8 cellular contexts compared by ENCODE assay signal in genomic region chr15:73633111-73633990, GRCh38. TPM values are rescaled to one million over a fixed set of nuclear protein-coding genes. Genes with fewer than 3 reads are reported as not detected.
DNase-seq lines count a peak whose midpoint lies in the region; ATAC-seq, FAIRE-seq and TF ChIP-seq lines count a peak whose summit lies in the region.

NPTN (minus strand) TSS chr15:73633389; CDS start chr15:73633215, 174 bp downstream.

- peak; percentile 22 for TF ChIP-seq CTCF in progenitor cell of endocrine pancreas (IDR thresholded peaks at IDR 0.05; ENCODE audit: unreplicated experiment)

- H3K4me3 Mint-ChIP-seq in progenitor cell of endocrine pancreas (ENCODE audit: low read depth) = peak within 1 kb of the TSS; percentile 82

- FAIRE-seq in GM12892 (lab: Jason Lieb, UNC) = peak; percentile 94

- no peaks in the 10 kb centered on the region for H3K36me3 Mint-ChIP-seq in progenitor cell of endocrine pancreas (ENCODE audit: insufficient read depth)

- peaks cover 32% of the 10 kb centered on the region for H3K4me1 Mint-ChIP-seq in progenitor cell of endocrine pancreas (ENCODE audit: low read depth)

- H3K27me3 Mint-ChIP-seq in progenitor cell of endocrine pancreas = peaks cover 13% of the 10 kb centered on the region

- intact Hi-C loops in left cardiac atrium (cut with DNase I) = no loop called here

- DNase-seq in GM12892 (ENCODE audit: insufficient read length) (peak; percentile 77), NCI-H146 (lab: John Stamatoyannopoulos, UW) (peak; percentile 94), T-helper 1 cell (peak; percentile 96 to 98 (median 97)), amniotic epithelial cell (ENCODE audit: low read depth) (peak; percentile 96), left cardiac atrium (peak; percentile 99), progenitor cell of endocrine pancreas (ENCODE audit: low spot score, unreplicated experiment) (peak; percentile 99), ureter (ENCODE audit: low spot score) (peak; percentile 99)

- H3K9me3 Mint-ChIP-seq in progenitor cell of endocrine pancreas (ENCODE audit: low read depth) = no peaks in the 10 kb centered on the region

- peak within 1 kb of the TSS; percentile 97 for H3K27ac Mint-ChIP-seq in progenitor cell of endocrine pancreas

- TF ChIP-seq POLR2A in GM12892 (IDR thresholded peaks at IDR 0.05; ENCODE audit: low read depth, low read length) = peak; percentile 90

- ATAC-seq in HG02852 (IDR thresholded peaks at IDR 0.05; ENCODE audit: unreplicated experiment) (peak; percentile 88), left cardiac atrium (peak; percentile 96 to 97)

RNA-seq across cellular contexts. Expression of gene NPTN, which starts in this region (rescaled TPM):
- 29.4 TPM for polyA plus RNA-seq in GM12892 (2012; ENCODE audit: missing spikeins)
- total RNA-seq in left cardiac atrium (100 to 1,000 TPM; 175 to 223 TPM), progenitor cell of endocrine pancreas (81.1 and 89.9 TPM in 2 replicates), ureter (135 TPM)

Comparison
In these comparisons a context has a peak if more than half of its experiments do, and no peak if none do; other contexts are left out.
1. Peak in every context shown above with its lines: DNase-seq and ATAC-seq.